27 cellular contexts compared by ENCODE assay signal in genomic region chr1:107927815-107928214, GRCh38. TPM values are rescaled to one million over a fixed set of nuclear protein-coding genes. Genes with fewer than 3 reads are reported as not detected.
DNase-seq lines count a peak whose midpoint lies in the region; ATAC-seq and TF ChIP-seq lines count a peak whose summit lies in the region.
"Had no signal": no experiment of that assay in that cellular context is flagged by ENCODE, and none has a peak within 500 bp of the region (broad histone marks: within the 10 kb centered on the region; RNA-seq: fewer than 3 reads in every experiment).

No MANE protein-coding gene starts in this region.

- no peak overlapping the region for H2BK5ac ChIP-seq in mesendoderm (ENCODE audit: low read length)

- H3K27ac ChIP-seq in mesendoderm (ENCODE audit: low read depth, low read length): no peak overlapping the region
- H3K27ac ChIP-seq: 22Rv1 had no signal

- no peaks in the 10 kb centered on the region for H3K27me3 ChIP-seq in mesendoderm (ENCODE audit: insufficient read depth, low read length, poor library complexity)

- no peak overlapping the region for H3K4ac ChIP-seq in mesendoderm (ENCODE audit: low read depth, low read length)

- no peaks in the 10 kb centered on the region for H3K27me3 Mint-ChIP-seq in stimulated activated naive CD8-positive, alpha-beta T cell treated with anti-CD3 and anti-CD28 coated beads, Interleukin-15, Interleukin-2, amounts not matched to agents 100 ng/mL and 50 ng/mL, for 24 hours
- H3K27me3 Mint-ChIP-seq in WTC11 (ENCODE audit: low read depth): no peaks in the 10 kb centered on the region
- peaks cover 6% of the 10 kb centered on the region for H3K27me3 Mint-ChIP-seq in endothelial cell (ENCODE audit: unreplicated experiment)

- CTCF ChIA-PET in WTC11 (lab: Charles Lee): interaction anchor here (1.1 kb wide), 1 partner anchor 400 kb away, joined by 4 read pairs; no protein-coding TSS in a partner anchor

- no peak for DNase-seq in stimulated activated naive CD8-positive, alpha-beta T cell treated with anti-CD3 and anti-CD28 coated beads, Interleukin-15, Interleukin-2, amounts not matched to agents 100 U/mL and 50 U/mL, for 24 hours
- DNase-seq in WTC11 (ENCODE audit: low spot score) (no peak), endothelial cell (ENCODE audit: low spot score) (no peak), mesendoderm (no peak), NCI-H524 treated with DMSO at 0.1 percent for 48 hours (lab: John Stamatoyannopoulos, UW) (no peak), COR-L47 (lab: John Stamatoyannopoulos, UW) (no peak)
- DNase-seq: Caco-2; CD4-positive, alpha-beta memory T cell; DMS 273 treated with DMSO at 0.1 percent for 48 hours; DMS79; KBM-7; NCI-H1092; NCI-H1417 treated with DMSO at 0.1 percent for 48 hours; NCI-H1694 treated with DMSO at 0.1 percent for 48 hours; NCI-H2081; NCI-H2171; NCI-H226; NCI-H510A; NCI-H774; NK-92 treated with Interleukin-12 subunit alpha and Interleukin-12 subunit beta, amount 100 ng/mL, for 24 hours; PC-3; SK-N-SH; SW 1271 had no signal

- H3K4me1 ChIP-seq in mesendoderm (ENCODE audit: control insufficient read depth, low read depth, low read length): no peaks in the 10 kb centered on the region
- H3K4me1 ChIP-seq: Caco-2 had no signal

- H3K79me2 ChIP-seq in mesendoderm (ENCODE audit: control insufficient read depth, insufficient read depth, low read length): no peaks in the 10 kb centered on the region

- H4K5ac ChIP-seq in mesendoderm (ENCODE audit: low read length): no peak overlapping the region

- peaks cover 76% of the 10 kb centered on the region for H3K4me1 Mint-ChIP-seq in stimulated activated naive CD8-positive, alpha-beta T cell treated with anti-CD3 and anti-CD28 coated beads, Interleukin-15, Interleukin-2, amounts not matched to agents 100 ng/mL and 50 ng/mL, for 24 hours (ENCODE audit: low read depth)
- peaks cover 15% of the 10 kb centered on the region for H3K4me1 Mint-ChIP-seq in WTC11
- peaks cover 69% of the 10 kb centered on the region for H3K4me1 Mint-ChIP-seq in endothelial cell (ENCODE audit: unreplicated experiment)

- no peak for ATAC-seq in stimulated activated naive CD8-positive, alpha-beta T cell treated with anti-CD3 and anti-CD28 coated beads, Interleukin-15, Interleukin-2, amounts not matched to agents 100 U/mL and 50 U/mL, for 24 hours
- ATAC-seq in WTC11 (no peak), GM19328 (IDR thresholded peaks at IDR 0.05; ENCODE audit: unreplicated experiment) (no peak)
- ATAC-seq: PC-3 had no signal

- H4K8ac ChIP-seq in mesendoderm (ENCODE audit: low read depth, low read length): no peak overlapping the region

- H3K9me3 Mint-ChIP-seq in stimulated activated naive CD8-positive, alpha-beta T cell treated with anti-CD3 and anti-CD28 coated beads, Interleukin-15, Interleukin-2, amounts not matched to agents 100 ng/mL and 50 ng/mL, for 24 hours: no peaks in the 10 kb centered on the region
- H3K9me3 Mint-ChIP-seq in WTC11 (0 out of 2 replicates have a peak, but pooled peaks cover 3% of the 10 kb centered on the region), endothelial cell (ENCODE audit: unreplicated experiment) (no peaks in the 10 kb centered on the region)
- H3K9me3 Mint-ChIP-seq: CD4-positive, alpha-beta memory T cell had no signal

- no peak overlapping the region for H3K4me3 ChIP-seq in mesendoderm (ENCODE audit: low read length)

- no peak overlapping the region for H3K4me2 ChIP-seq in mesendoderm (ENCODE audit: low read length)
- H3K4me2 ChIP-seq: SK-N-SH had no signal

- H3K4me3 Mint-ChIP-seq in stimulated activated naive CD8-positive, alpha-beta T cell treated with anti-CD3 and anti-CD28 coated beads, Interleukin-15, Interleukin-2, amounts not matched to agents 100 ng/mL and 50 ng/mL, for 24 hours: no peak overlapping the region
- H3K4me3 Mint-ChIP-seq in WTC11: no peak overlapping the region
- peak overlapping the region; percentile 2 for H3K4me3 Mint-ChIP-seq in endothelial cell (ENCODE audit: unreplicated experiment)
- H3K4me3 Mint-ChIP-seq: CD4-positive, alpha-beta memory T cell had no signal

- H3K23ac ChIP-seq in mesendoderm (ENCODE audit: low read length): no peak overlapping the region

- POLR2A ChIA-PET in WTC11 (lab: Charles Lee): no interaction called here

- no peak overlapping the region for H2BK120ac ChIP-seq in mesendoderm (ENCODE audit: low read depth, low read length)

- no CpG with 5 or more reads among the region's 2 CpGs for WGBS in mesendoderm (ENCODE audit: extremely low coverage, insufficient coverage, low lambda C conversion rate)

- H3K36me3 Mint-ChIP-seq in stimulated activated naive CD8-positive, alpha-beta T cell treated with anti-CD3 and anti-CD28 coated beads, Interleukin-15, Interleukin-2, amounts not matched to agents 100 ng/mL and 50 ng/mL, for 24 hours (ENCODE audit: low read depth): peaks cover 4% of the 10 kb centered on the region
- 0 out of 2 replicates have a peak, but pooled peaks cover 3% of the 10 kb centered on the region for H3K36me3 Mint-ChIP-seq in WTC11
- H3K36me3 Mint-ChIP-seq in endothelial cell (ENCODE audit: low read depth, unreplicated experiment): peaks cover 9% of the 10 kb centered on the region
- H3K36me3 Mint-ChIP-seq: CD4-positive, alpha-beta memory T cell had no signal

- no peak overlapping the region for H3K9ac ChIP-seq in mesendoderm (ENCODE audit: low read length)
- H3K9ac ChIP-seq: SK-N-SH had no signal

- no peak overlapping the region for H3K56ac ChIP-seq in mesendoderm (ENCODE audit: low read length)

- H3K36me3 ChIP-seq in mesendoderm (ENCODE audit: control insufficient read depth, insufficient read depth, low read length): no peaks in the 10 kb centered on the region

- no peak for TF ChIP-seq CTCF in WTC11 (IDR thresholded peaks at IDR 0.05)
- TF ChIP-seq CTCF in endothelial cell (IDR thresholded peaks at IDR 0.05; ENCODE audit: unreplicated experiment): no peak

- no peak overlapping the region for H3K18ac ChIP-seq in mesendoderm (ENCODE audit: low read length)

- no peak overlapping the region for H2AK5ac ChIP-seq in mesendoderm (ENCODE audit: low read length)

- H2BK15ac ChIP-seq in mesendoderm (replicated peaks; ENCODE audit: low read depth): no peak overlapping the region

- H3K79me1 ChIP-seq in mesendoderm (ENCODE audit: low read length): no peaks in the 10 kb centered on the region

- peak overlapping the region; percentile 33 for H3K27ac Mint-ChIP-seq in stimulated activated naive CD8-positive, alpha-beta T cell treated with anti-CD3 and anti-CD28 coated beads, Interleukin-15, Interleukin-2, amounts not matched to agents 100 ng/mL and 50 ng/mL, for 24 hours
- H3K27ac Mint-ChIP-seq in WTC11: peak overlapping the region; percentile 70; the same call in 1 of the 2 replicates
- peak overlapping the region; percentile 46 for H3K27ac Mint-ChIP-seq in endothelial cell (ENCODE audit: unreplicated experiment)
- H3K27ac Mint-ChIP-seq: CD4-positive, alpha-beta memory T cell had no signal

TF ChIP-seq in WTC11, 78 proteins besides CTCF, POLR2A, EP300 and RAD21 (continues in another document):
- TF ChIP-seq TEAD1 (CRISPR knock-in tag; IDR thresholded peaks at IDR 0.05) (no peak), GTF2I (CRISPR knock-in tag; conservative IDR thresholded peaks at IDR 0.05) (no peak), FOXK1 (CRISPR knock-in tag; IDR thresholded peaks at IDR 0.05) (no peak), ZNF317 (CRISPR knock-in tag; IDR thresholded peaks at IDR 0.05; ENCODE audit: borderline replicate concordance, low read depth) (no peak), ATF2 (CRISPR knock-in tag; IDR thresholded peaks at IDR 0.05; ENCODE audit: borderline replicate concordance, low read depth) (no peak), EMX1 (CRISPR knock-in tag; IDR thresholded peaks at IDR 0.05) (no peak), ZNF281 (CRISPR knock-in tag; IDR thresholded peaks at IDR 0.05) (no peak), ZMAT4 (CRISPR knock-in tag; IDR thresholded peaks at IDR 0.05) (no peak), GRHL2 (CRISPR knock-in tag; IDR thresholded peaks at IDR 0.05; ENCODE audit: insufficient replicate concordance, severe bottlenecking) (no peak), NFYB (CRISPR knock-in tag; conservative IDR thresholded peaks at IDR 0.05; ENCODE audit: low read depth) (no peak), NR1H2 (CRISPR knock-in tag; IDR thresholded peaks at IDR 0.05) (no peak)

RNA-seq across cellular contexts. Expression of gene VAV3, which starts 37.2 kb away (rescaled TPM):
- 7.7 to 10.0 TPM (median 8.3 TPM) in 3 replicates for total RNA-seq in WTC11 (2021)
- 159 TPM for total RNA-seq in endothelial cell (ENCODE audit: unreplicated experiment)
- 4.8 TPM for polyA plus RNA-seq in mesendoderm (2013, experiment 1 of 2)
- 4.6 TPM for polyA plus RNA-seq in mesendoderm (2013, experiment 2 of 2)
- polyA plus RNA-seq: BJ, SK-N-SH had no signal

Comparison
In these comparisons a context has a peak if more than half of its experiments do, and no peak if none do; other contexts are left out.
1. RNA of gene VAV3, which starts 37.2 kb away (total RNA-seq): 159 TPM in endothelial cell (single experiment); 7.7 to 10.0 TPM in WTC11; every median in the first group is over 10 times any median in the second.
2. Peak in every context shown above with its lines, with median percentiles within 50 percentile points of each other: H3K27ac Mint-ChIP-seq.